ENCODE assay signal across 8 cellular contexts in genomic region chrX:155026727-155027508, GRCh38. TPM values are rescaled to one million over a fixed set of nuclear protein-coding genes. Genes with fewer than 3 reads are reported as not detected.
A peak's percentile ranks its signal among the peaks of the same experiment; 100 is the strongest.
DNase-seq lines count a peak whose midpoint lies in the region; ATAC-seq and TF ChIP-seq lines count a peak whose summit lies in the region.

A gene with protein sequence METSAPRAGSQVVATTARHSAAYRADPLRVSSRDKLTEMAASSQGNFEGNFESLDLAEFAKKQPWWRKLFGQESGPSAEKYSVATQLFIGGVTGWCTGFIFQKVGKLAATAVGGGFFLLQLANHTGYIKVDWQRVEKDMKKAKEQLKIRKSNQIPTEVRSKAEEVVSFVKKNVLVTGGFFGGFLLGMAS (plus strand): TSS chrX:155026844. CDS start chrX:155026939, 95 bp downstream.

- H3K9me2 ChIP-seq in PC-9 (ENCODE audit: insufficient read depth): no peaks in the 10 kb centered on the region

- H3F3A ChIP-seq in PC-9 (ENCODE audit: insufficient read depth, low read depth): peaks cover 16% of the 10 kb centered on the region

- BruUV-seq in PC-9 (replicated peaks; lab: Mats Ljungman, UMichigan): TSS peak; percentile 72

- POLR2A ChIA-PET in PC-9 (lab: Charles Lee; ENCODE audit: unreplicated experiment): interaction anchor here (0.5 to 0.9 kb wide), 7 partner anchors 10 to 507 kb away, joined by 3 to 33 read pairs (median 7); no protein-coding TSS in a partner anchor

- H3K27me3 ChIP-seq in PC-9 (ENCODE audit: insufficient read depth, low read depth) (no peaks in the 10 kb centered on the region), mucosa of rectum (ENCODE audit: control insufficient read depth in 2 of 2, insufficient read depth in 2 of 2, low read length in 2 of 2) (no peaks in the 10 kb centered on the region)

- no peaks in the 10 kb centered on the region for H4K20me1 ChIP-seq in PC-9 (ENCODE audit: insufficient read depth)

- H3K79me2 ChIP-seq in PC-9 (ENCODE audit: low read depth): peaks cover 34% of the 10 kb centered on the region

- H3K9me3 ChIP-seq in PC-9 (ENCODE audit: insufficient read depth, low read depth): no peaks in the 10 kb centered on the region
- H3K9me3 ChIP-seq in mucosa of rectum (ENCODE audit: control insufficient read depth in 2 of 2, low read length in 2 of 2): no peaks in the 10 kb centered on the region

- CTCF ChIA-PET in PC-9 (lab: Charles Lee): interaction anchor here (0.5 to 1.0 kb wide), 3 partner anchors 17 to 284 kb away, joined by 3 to 13 read pairs (median 3); no protein-coding TSS in a partner anchor

- H2AFZ ChIP-seq in PC-9: peak within 1 kb of the TSS; percentile 83

- H3K4me2 ChIP-seq in PC-9: peak within 1 kb of the TSS; percentile 87

- DNase-seq in DMS53 treated with DMSO at 0.1 percent for 48 hours (lab: John Stamatoyannopoulos, UW; ENCODE audit: unreplicated experiment) (peak; percentile 89), KBM-7 (peak; percentile 99), PC-9 (peak; percentile 57 to 98), epithelial cell of proximal tubule (ENCODE audit: low read depth) (no peak)
- peak; percentile 90 for DNase-seq in activated T-cell treated with anti-CD3 and anti-CD28 coated beads, Interleukin-2, amount 50 U/mL, for 1 hour
- peak; percentile 92 for DNase-seq in stimulated activated CD8-positive, alpha-beta memory T cell treated with anti-CD3 and anti-CD28 coated beads, Interleukin-4, amount 100 ng/mL, for 48 hours

- intact Hi-C loops in PC-9 (cut with micrococcal nuclease; ENCODE audit: unreplicated experiment): loop anchor here (1.0 to 10.0 kb wide), 4 partner anchors 44 to 854 kb away; partner anchors contain the start of genes BRCC3, CMC4, EMD and FLNA

- peak; percentile 91 for ATAC-seq in GM21723 (IDR thresholded peaks at IDR 0.05; ENCODE audit: unreplicated experiment)

- in situ Hi-C loops in KBM-7 (cut with MboI; ENCODE audit: low pct_unique_long_range_greater_than_20kb, low sequenced_read_pairs): no loop called here

- H3K27ac ChIP-seq in PC-9: peak within 1 kb of the TSS; percentile 96
- peak within 1 kb of the TSS; percentile 88 to 91 for H3K27ac ChIP-seq in mucosa of rectum (ENCODE audit: low read depth in 2 of 2, low read length in 2 of 2)

- H3K4me1 ChIP-seq in PC-9 (replicated peaks; ENCODE audit: insufficient read depth) (peaks cover 13% of the 10 kb centered on the region), mucosa of rectum (ENCODE audit: control insufficient read depth in 2 of 2, insufficient read depth in 2 of 2, low read length in 2 of 2) (peaks cover 0 to 6% of the 10 kb centered on the region in 2 donors)

- H3K36me3 ChIP-seq in PC-9 (ENCODE audit: low read depth) (no peaks in the 10 kb centered on the region), mucosa of rectum (ENCODE audit: control insufficient read depth in 2 of 2, insufficient read depth in 2 of 2, low read length in 2 of 2) (no peaks in the 10 kb centered on the region)

- no peak for TF ChIP-seq CTCF in PC-9 (conservative IDR thresholded peaks at IDR 0.05)
- no peak for TF ChIP-seq CTCF in epithelial cell of proximal tubule (conservative IDR thresholded peaks at IDR 0.05; ENCODE audit: low read depth, low read length)

- H3K4me3 ChIP-seq in PC-9 (peak within 1 kb of the TSS; percentile 94), epithelial cell of proximal tubule (ENCODE audit: low read depth, low read length) (peak within 1 kb of the TSS; percentile 81), mucosa of rectum (ENCODE audit: low read length in 2 of 2) (peak within 1 kb of the TSS; percentile 69 to 71)

- peak within 1 kb of the TSS; percentile 38 to 72 for H3K9ac ChIP-seq in mucosa of rectum (ENCODE audit: low read depth in 1 of 2, low read length in 2 of 2)

RNA-seq across cellular contexts. Expression of the gene that starts here (rescaled TPM):
- total RNA-seq in PC-9 (2021) (90.6 and 108 TPM in 2 replicates), epithelial cell of proximal tubule (41.6 and 68.8 TPM in 2 replicates)
